In genomic region chr6:10414766-10415592, GRCh38 we compare ENCODE assay signal across 1 cellular context.
TF ChIP-seq lines count a peak whose summit lies in the region.

Gene TFAP2A (minus strand): TSS chr6:10415074. CDS start chr6:10414991, 83 bp downstream.

TF ChIP-seq in GM23338, 12 proteins besides CTCF, POLR2A, EP300 and RAD21 (continued from another document):
- no peak for TF ChIP-seq ZNF462 (CRISPR knock-in tag; IDR thresholded peaks at IDR 0.05)
- TF ChIP-seq EZH2 (IDR thresholded peaks at IDR 0.05; ENCODE audit: low read depth, unreplicated experiment) = peak; percentile 94
- no peak for TF ChIP-seq STAT1 (IDR thresholded peaks at IDR 0.05; ENCODE audit: unreplicated experiment)
- TF ChIP-seq POLR2AphosphoS5 (IDR thresholded peaks at IDR 0.05; ENCODE audit: low read depth) = no peak
TF ChIP-seq in GM23338: peak in this region for 3.
